Comparison of ENCODE assay signal across 1 cellular context in the genomic region with DNA sequence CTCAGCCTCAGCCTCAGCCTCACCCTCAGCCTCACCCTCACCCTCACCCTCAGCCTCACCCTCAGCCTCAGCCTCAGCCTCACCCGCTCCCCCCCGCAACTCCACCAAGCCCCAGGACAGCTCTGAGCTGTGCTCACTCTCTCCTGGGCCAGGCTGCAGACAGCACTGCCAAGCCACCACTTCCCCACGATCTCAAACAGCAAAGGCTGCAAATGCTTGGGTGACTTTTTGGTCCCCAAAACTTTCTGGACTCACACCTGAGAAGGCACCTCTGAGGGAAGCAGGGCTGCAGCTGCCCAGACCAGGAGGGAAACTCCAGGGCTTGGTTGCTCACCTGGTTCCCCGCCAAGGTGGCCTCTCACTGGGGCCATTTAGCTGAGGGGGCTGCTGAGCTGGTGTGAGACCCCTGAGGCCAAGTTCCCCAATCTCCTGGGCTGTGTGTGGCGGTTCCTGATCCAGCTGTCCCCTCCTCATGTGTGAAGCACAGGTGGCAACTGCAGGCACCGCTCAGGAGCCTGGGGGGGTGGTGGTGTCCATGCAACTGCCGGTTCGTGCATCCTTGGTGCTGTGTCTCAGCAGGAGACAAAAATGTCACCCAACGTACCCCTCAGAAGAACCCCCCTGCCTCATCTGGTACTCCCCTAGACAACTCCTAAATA.
TF ChIP-seq lines count a peak whose summit lies in the region.

No MANE protein-coding gene starts in this region.

TF ChIP-seq in GM12878, 131 proteins besides CTCF, POLR2A, EP300 and RAD21:
- TF ChIP-seq SPI1 (IDR thresholded peaks at IDR 0.05; ENCODE audit: borderline replicate concordance, insufficient read depth, low read depth, low read length) = 0 out of 2 replicates have a peak, but pooled peaks have one; percentile 6
- TF ChIP-seq MEF2B (IDR thresholded peaks at IDR 0.05; ENCODE audit: partially characterized antibody, poor library complexity, severe bottlenecking) = no peak
